8 cellular contexts compared by ENCODE assay signal in the genomic region with DNA sequence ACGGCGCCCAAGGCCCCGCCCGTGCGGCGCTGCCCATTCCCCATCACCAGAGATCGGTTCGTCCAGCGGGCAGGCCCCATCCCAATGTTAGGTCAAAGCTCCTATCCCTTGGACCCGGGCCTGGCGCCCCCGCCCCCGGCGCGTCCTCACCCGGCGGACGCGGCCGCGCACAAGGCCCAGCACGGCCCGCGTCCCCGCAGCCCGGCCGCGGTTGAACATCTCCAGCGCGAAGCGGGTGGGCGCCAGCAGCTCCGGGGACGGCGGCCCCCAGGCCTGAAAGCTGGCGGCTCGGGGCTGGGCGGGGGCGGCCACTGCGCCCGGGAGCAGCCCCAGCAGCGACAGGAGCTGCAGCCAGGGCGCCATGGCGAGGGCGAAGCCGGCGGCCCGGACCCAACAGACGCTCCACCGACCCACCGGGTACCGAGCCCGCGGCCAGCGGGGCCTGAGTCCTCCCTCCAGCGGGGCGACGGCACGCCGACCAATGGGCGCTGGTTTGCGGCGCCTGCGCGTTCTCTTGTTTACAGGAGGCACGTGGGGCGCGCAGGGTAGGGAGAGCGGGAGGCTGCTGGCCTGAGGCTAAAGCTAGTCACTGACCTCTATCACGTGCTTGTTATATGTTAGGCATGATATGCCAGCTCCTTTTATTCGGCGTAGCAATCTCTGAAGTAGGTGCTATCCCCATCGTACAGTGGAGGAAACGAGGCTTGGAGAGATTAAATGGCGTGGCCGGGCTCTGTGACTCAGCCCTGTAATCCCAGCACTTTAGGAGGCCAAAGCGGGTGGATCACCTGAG. TPM values are rescaled to one million over a fixed set of nuclear protein-coding genes. Genes with fewer than 3 reads are reported as not detected.
DNase-seq lines count a peak whose midpoint lies in the region; ATAC-seq and TF ChIP-seq lines count a peak whose summit lies in the region.

Gene CTSF, minus strand, starts transcription at position 483 of the 793 bp plus-strand sequence. Its CDS starts 120 bp downstream, at position 363.

- DNase-seq in AG04449 (ENCODE audit: low read depth, low spot score) (no peak), GM23338 (ENCODE audit: low spot score) (peak; percentile 93), NCI-H510A (lab: John Stamatoyannopoulos, UW) (peak; percentile 72), memory B cell (ENCODE audit: low spot score in 2 of 2) (peak; percentile 56 to 59)
- DNase-seq in activated CD8-positive, alpha-beta memory T cell treated with anti-CD3 and anti-CD28 coated beads for 24 hours = peak; percentile 91
- DNase-seq in effector CD4-positive, alpha-beta T cell = peak; percentile 58
- DNase-seq in stimulated activated CD8-positive, alpha-beta memory T cell treated with anti-CD3 and anti-CD28 coated beads, Interleukin-15, amount 100 ng/mL, for 4 hours (ENCODE audit: low read depth in 2 of 2) = peak; percentile 37 to 44

- ATAC-seq in GM23338 (peak; percentile 65), memory B cell (ENCODE audit: low read depth) (peak; percentile 94), GM21526 (IDR thresholded peaks at IDR 0.05; ENCODE audit: low FRiP score, unreplicated experiment) (no peak)

- peak within 1 kb of the TSS; percentile 57 for H3K4me3 ChIP-seq in AG04449 (ENCODE audit: low read depth, low read length)
- H3K4me3 ChIP-seq in GM23338 = peak within 1 kb of the TSS; percentile 57

- TF ChIP-seq CTCF in AG04449 (IDR thresholded peaks at IDR 0.05; ENCODE audit: insufficient read depth, low read length, missing control alignments) = no peak
- TF ChIP-seq CTCF in GM23338 (conservative IDR thresholded peaks at IDR 0.05; ENCODE audit: low read depth in 2 of 2) = no peak

- H3K27me3 ChIP-seq in GM23338 (ENCODE audit: insufficient read depth) = peaks cover 6% of the 10 kb centered on the region; the same call in 1 of the 2 replicates

- POLR2A ChIA-PET in AG04449 (lab: Yijun Ruan, JAX) = interaction anchor here (1.0 kb wide), 1 partner anchor 22 kb away, joined by 3 read pairs; the partner anchor contains the start of gene ZDHHC24

- H3K27ac ChIP-seq in GM23338 (ENCODE audit: low read depth) = peak within 1 kb of the TSS; percentile 92

- H3F3A ChIP-seq in GM23338 (replicated peaks; ENCODE audit: low read depth) = peaks cover 11% of the 10 kb centered on the region; the same call in 1 of the 2 replicates

- CTCF ChIA-PET in AG04449 (lab: Yijun Ruan, JAX) = interaction anchor here (0.8 to 5.6 kb wide), 6 partner anchors 10 to 110 kb away, joined by 3 to 46 read pairs (median 7); partner anchors contain the start of genes CCDC87, CCS and RBM4B

- H3K4me1 Mint-ChIP-seq in GM23338 = peaks cover 21% of the 10 kb centered on the region
- peaks cover 3% of the 10 kb centered on the region for H3K4me1 Mint-ChIP-seq in memory B cell

- H3K4me3 Mint-ChIP-seq in GM23338 (peak within 1 kb of the TSS; percentile 58), memory B cell (peak within 1 kb of the TSS; percentile 82)

- H3K4me1 ChIP-seq in GM23338 (ENCODE audit: insufficient read depth) = peaks cover 23% of the 10 kb centered on the region

- H3K36me3 Mint-ChIP-seq in GM23338 (ENCODE audit: low read depth) = peaks cover 7% of the 10 kb centered on the region
- peaks cover 4% of the 10 kb centered on the region for H3K36me3 Mint-ChIP-seq in memory B cell

- H3K9me3 Mint-ChIP-seq in GM23338 (peaks cover 16% of the 10 kb centered on the region; the same call in 2 of the 3 replicates), memory B cell (no peaks in the 10 kb centered on the region)

- H4K20me1 ChIP-seq in GM23338 (replicated peaks; ENCODE audit: insufficient read depth) = no peaks in the 10 kb centered on the region

- peak within 1 kb of the TSS; percentile 91 for H2AFZ ChIP-seq in GM23338

- no peaks in the 10 kb centered on the region for H3K9me2 ChIP-seq in GM23338 (ENCODE audit: insufficient read depth)

- peaks cover 22% of the 10 kb centered on the region for H3K27me3 Mint-ChIP-seq in GM23338 (ENCODE audit: insufficient read depth, low read depth, poor library complexity)
- peaks cover 6% of the 10 kb centered on the region for H3K27me3 Mint-ChIP-seq in memory B cell

- H3K79me2 ChIP-seq in GM23338 (replicated peaks; ENCODE audit: insufficient read depth) = no peaks in the 10 kb centered on the region

- peak within 1 kb of the TSS; percentile 78 for H3K4me2 ChIP-seq in GM23338

- no peaks in the 10 kb centered on the region for H3K36me3 ChIP-seq in GM23338 (ENCODE audit: insufficient read depth)

- H3K27ac Mint-ChIP-seq in GM23338 (no peak within 1 kb of the TSS), memory B cell (no peak within 1 kb of the TSS)

TF ChIP-seq in GM23338, 12 proteins besides CTCF, POLR2A, EP300 and RAD21:
- TF ChIP-seq JUNB (IDR thresholded peaks at IDR 0.05; ENCODE audit: unreplicated experiment) (no peak), POLR2AphosphoS5 (IDR thresholded peaks at IDR 0.05; ENCODE audit: low read depth) (peak; percentile 73)

RNA-seq across cellular contexts. Expression of gene CTSF, which starts in this region (rescaled TPM):
- total RNA-seq in GM23338 (2014; rRNA removed; shearing (Covaris generic)) = 39.9 and 51.1 TPM in 2 replicates
- 20.4 and 21.6 TPM in 2 replicates for polyA plus RNA-seq in GM23338 (2016; fragmentation: Nextera tagmentation; extraction: Ambion mirVana)
